Comparison of ENCODE assay signal across 18 cellular contexts in the genomic region with DNA sequence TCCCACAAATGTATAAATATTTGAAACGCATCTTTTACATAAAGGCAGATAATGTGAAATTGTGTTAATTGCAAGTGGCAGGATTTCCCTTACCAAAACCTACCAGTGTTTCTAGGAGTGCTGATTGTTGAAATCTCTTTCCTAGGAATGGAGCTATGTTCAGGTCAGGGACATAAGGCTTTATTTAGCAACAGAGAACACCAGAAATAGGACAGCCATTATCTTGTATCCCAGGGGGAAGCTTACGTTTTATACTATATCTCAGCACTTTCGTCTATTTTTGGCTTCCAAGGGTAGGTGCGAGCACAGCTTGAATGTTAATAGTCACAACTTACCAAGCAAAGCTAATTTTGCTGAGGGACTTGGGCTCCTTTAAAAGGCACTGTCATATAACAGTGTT.
DNase-seq lines count a peak whose midpoint lies in the region; ATAC-seq and TF ChIP-seq lines count a peak whose summit lies in the region.
"Had no signal": no experiment of that assay in that cellular context is flagged by ENCODE, and none has a peak within 500 bp of the region (broad histone marks: within the 10 kb centered on the region; RNA-seq: fewer than 3 reads in every experiment).

No MANE protein-coding gene starts in this region.

- TF ChIP-seq CTCF in epithelial cell of esophagus (IDR thresholded peaks at IDR 0.05; ENCODE audit: insufficient read depth, low read depth, low read length, missing control alignments) (no peak), heart right ventricle (IDR thresholded peaks at IDR 0.05) (no peak), esophagus muscularis mucosa (IDR thresholded peaks at IDR 0.05) (no peak)

- DNase-seq in Right ventricle myocardium inferior (ENCODE audit: missing footprints) (no peak), cardiac septum (ENCODE audit: low spot score) (no peak), epithelial cell of esophagus (ENCODE audit: low read depth) (no peak), heart right ventricle (no peak), right cardiac atrium (no peak), esophagus muscularis mucosa (ENCODE audit: extremely low spot score) (no peak)
- DNase-seq: 8988T; Calu3; CD8-positive, alpha-beta T cell; DMS79 treated with DMSO at 0.1 percent for 48 hours; GF-D8; GOT3; H7; HFFc6 had no signal

- H3K9me3 ChIP-seq in heart right ventricle (no peaks in the 10 kb centered on the region), right cardiac atrium (ENCODE audit: control insufficient read depth, low read length) (no peaks in the 10 kb centered on the region), esophagus muscularis mucosa (no peaks in the 10 kb centered on the region)
- H3K9me3 ChIP-seq: BLaER1 had no signal

- H3K4me3 ChIP-seq in epithelial cell of esophagus (ENCODE audit: low read length) (peak overlapping the region; percentile 85), heart right ventricle (peak overlapping the region in 5 of 10 donors; percentile 4 to 22 (median 8)), right cardiac atrium (ENCODE audit: low read length) (no peak overlapping the region), esophagus muscularis mucosa (no peak overlapping the region)
- H3K4me3 ChIP-seq: BLaER1 had no signal

- H3K27me3 ChIP-seq in heart right ventricle (peaks cover 0 to 7% (median 0%) of the 10 kb centered on the region in 7 donors), right cardiac atrium (ENCODE audit: control insufficient read depth, insufficient read depth) (no peaks in the 10 kb centered on the region), esophagus muscularis mucosa (peaks cover 0 to 66% (median 7%) of the 10 kb centered on the region in 4 donors)
- H3K27me3 ChIP-seq: BLaER1 had no signal

- 30 to 49% methylated on average over 4 of the region's 4 CpGs for WGBS in heart right ventricle, 2 donors
- WGBS in right cardiac atrium: 53% methylated on average over 4 of the region's 4 CpGs
- WGBS in esophagus muscularis mucosa: 80% methylated on average over 4 of the region's 4 CpGs

- no peak for TF ChIP-seq EP300 in esophagus muscularis mucosa (IDR thresholded peaks at IDR 0.05)

- peak overlapping the region in 6 of 10 donors; percentile 51 to 81 (median 66) for H3K27ac ChIP-seq in heart right ventricle
- peak overlapping the region; percentile 49 for H3K27ac ChIP-seq in right cardiac atrium (ENCODE audit: low read length)
- H3K27ac ChIP-seq in esophagus muscularis mucosa (replicated peaks in 1 of 4): no peak overlapping the region
- H3K27ac ChIP-seq: BLaER1 had no signal

- intact Hi-C loops in Right ventricle myocardium inferior (cut with DNase I) (no loop called here), cardiac septum (cut with DNase I) (no loop called here), heart right ventricle (cut with DNase I) (loop anchor here in 2 of 10 donors (10.0 kb wide), 2 partner anchors 55 to 255 kb away; no protein-coding TSS in a partner anchor), right cardiac atrium (cut with DNase I) (loop anchor here in 1 of 4 donors (5.0 kb wide), 1 partner anchor 57 kb away; no protein-coding TSS in a partner anchor), esophagus muscularis mucosa (cut with DNase I) (no loop called here)

- H3K4me1 ChIP-seq in heart right ventricle: peaks cover 3 to 53% (median 28%) of the 10 kb centered on the region in 9 donors
- H3K4me1 ChIP-seq in right cardiac atrium (ENCODE audit: control insufficient read depth, insufficient read depth, low read length): peaks cover 4% of the 10 kb centered on the region
- H3K4me1 ChIP-seq in esophagus muscularis mucosa: peaks cover 16 to 24% (median 20%) of the 10 kb centered on the region in 4 donors

- no peaks in the 10 kb centered on the region for H3K36me3 ChIP-seq in heart right ventricle
- no peaks in the 10 kb centered on the region for H3K36me3 ChIP-seq in esophagus muscularis mucosa

- ATAC-seq in Right ventricle myocardium inferior (peak; percentile 71), heart right ventricle (peak; percentile 21 to 83 (median 74)), right cardiac atrium (peak; percentile 21 to 44), HG02623 (IDR thresholded peaks at IDR 0.05; ENCODE audit: unreplicated experiment) (no peak), HG02642 (IDR thresholded peaks at IDR 0.05; ENCODE audit: poor library complexity, unreplicated experiment) (no peak)
- ATAC-seq: CD8-positive, alpha-beta T cell; HCT116 had no signal

- no peak for TF ChIP-seq POLR2A in esophagus muscularis mucosa (IDR thresholded peaks at IDR 0.05; ENCODE audit: low read depth)

Comparison
In these comparisons a context has a peak if more than half of its experiments do, and no peak if none do; other contexts are left out.
1. ATAC-seq: peak in Right ventricle myocardium inferior (single experiment), heart right ventricle (8 of 8) and right cardiac atrium (2 of 2); none in HG02623 (single experiment) and HG02642 (single experiment).
2. H3K27ac ChIP-seq: peak in heart right ventricle (6 of 10) and right cardiac atrium (single experiment); none in esophagus muscularis mucosa (0 of 4).